In genomic region chr9:124295097-124295794, GRCh38 we compare ENCODE assay signal across 10 cellular contexts. TPM values are rescaled to one million over a fixed set of nuclear protein-coding genes. Genes with fewer than 3 reads are reported as not detected.
DNase-seq lines count a peak whose midpoint lies in the region; ATAC-seq and TF ChIP-seq lines count a peak whose summit lies in the region.
"Had no signal": no experiment of that assay in that cellular context is flagged by ENCODE, and none has a peak within 500 bp of the region (broad histone marks: within the 10 kb centered on the region; RNA-seq: fewer than 3 reads in every experiment).

No MANE protein-coding gene starts in this region.

- H3K27ac Mint-ChIP-seq in CD8-positive, alpha-beta T cell, result no peak overlapping the region
- H3K27ac Mint-ChIP-seq: activated T-cell treated with anti-CD3 and anti-CD28 coated beads, Interleukin-2, amount 50 U/mL, for 24 hours had no signal

- peaks cover 3% of the 10 kb centered on the region for H3K4me1 Mint-ChIP-seq in CD8-positive, alpha-beta T cell (ENCODE audit: low read depth)

- H3K4me3 Mint-ChIP-seq in CD8-positive, alpha-beta T cell, result no peak overlapping the region
- H3K4me3 Mint-ChIP-seq: activated T-cell treated with anti-CD3 and anti-CD28 coated beads, Interleukin-2, amount 50 U/mL, for 24 hours had no signal

- POLR2A ChIA-PET in CD8-positive, alpha-beta T cell (lab: Charles Lee), result no interaction called here

- no peaks in the 10 kb centered on the region for H3K36me3 ChIP-seq in ACC112 (ENCODE audit: insufficient read depth, low read length)
- H3K36me3 ChIP-seq in mucosa of descending colon (ENCODE audit: low read depth), result no peaks in the 10 kb centered on the region
- H3K36me3 ChIP-seq in CD8-positive, alpha-beta T cell (ENCODE audit: insufficient read depth, low read length), result no peaks in the 10 kb centered on the region

- CTCF ChIA-PET in CD8-positive, alpha-beta T cell (lab: Charles Lee), result no interaction called here

- no peaks in the 10 kb centered on the region for H3K36me3 Mint-ChIP-seq in CD8-positive, alpha-beta T cell

- H3K4me1 ChIP-seq in ACC112 (ENCODE audit: control insufficient read depth, insufficient read depth, low read length, unreplicated experiment) (peaks cover 92% of the 10 kb centered on the region), mucosa of descending colon (ENCODE audit: low read depth) (peaks cover 26% of the 10 kb centered on the region)
- H3K4me1 ChIP-seq in CD8-positive, alpha-beta T cell (ENCODE audit: insufficient read depth, low read length), result no peaks in the 10 kb centered on the region

- H3K27me3 Mint-ChIP-seq in CD8-positive, alpha-beta T cell (ENCODE audit: low read depth), result peaks cover 4% of the 10 kb centered on the region
- H3K27me3 Mint-ChIP-seq: activated T-cell treated with anti-CD3 and anti-CD28 coated beads, Interleukin-2, amount 50 U/mL, for 24 hours had no signal

- H3K27ac ChIP-seq in ACC112 (ENCODE audit: low read depth, low read length) (peak overlapping the region; percentile 5; the same call in 1 of the 2 replicates), caudate nucleus (ENCODE audit: low read depth, low read length) (peak overlapping the region; percentile 13), coronary artery (peak overlapping the region in 1 of 2 donors; percentile 25)
- H3K27ac ChIP-seq in CD8-positive, alpha-beta T cell (ENCODE audit: low read depth, low read length), result no peak overlapping the region

- peak; percentile 25 for ATAC-seq in HG03139 (IDR thresholded peaks at IDR 0.05; ENCODE audit: unreplicated experiment)
- peak; percentile 19 for ATAC-seq in mucosa of descending colon
- no peak for ATAC-seq in CD8-positive, alpha-beta T cell
- ATAC-seq in GM21576 (IDR thresholded peaks at IDR 0.05; ENCODE audit: unreplicated experiment), result no peak

- no peak overlapping the region for H2AFZ ChIP-seq in ACC112 (ENCODE audit: low read length, unreplicated experiment)

- peaks cover 97% of the 10 kb centered on the region for H3K79me2 ChIP-seq in ACC112 (ENCODE audit: control insufficient read depth, insufficient read depth, low read length, unreplicated experiment)

- H3K27me3 ChIP-seq in ACC112 (ENCODE audit: insufficient read depth, low read length), result no peaks in the 10 kb centered on the region
- no peaks in the 10 kb centered on the region for H3K27me3 ChIP-seq in CD8-positive, alpha-beta T cell (ENCODE audit: insufficient read depth, low read length)

- TF ChIP-seq CTCF in mucosa of descending colon (IDR thresholded peaks at IDR 0.05) (no peak), coronary artery (IDR thresholded peaks at IDR 0.05) (no peak)
- no peak for TF ChIP-seq CTCF in CD8-positive, alpha-beta T cell (IDR thresholded peaks at IDR 0.05)

- no peaks in the 10 kb centered on the region for H3K9me3 ChIP-seq in mucosa of descending colon
- no peaks in the 10 kb centered on the region for H3K9me3 ChIP-seq in CD8-positive, alpha-beta T cell (ENCODE audit: low read length)

- intact Hi-C loops in mucosa of descending colon (cut with DNase I, micrococcal nuclease), result no loop called here
- intact Hi-C loops in CD8-positive, alpha-beta T cell (cut with DNase I, micrococcal nuclease), result loop anchor here in 1 of 2 experiments (10.0 kb wide), 1 partner anchor 890 kb away; no protein-coding TSS in a partner anchor

- H3K9me3 Mint-ChIP-seq in CD8-positive, alpha-beta T cell, result no peaks in the 10 kb centered on the region
- H3K9me3 Mint-ChIP-seq: activated T-cell treated with anti-CD3 and anti-CD28 coated beads, Interleukin-2, amount 50 U/mL, for 24 hours had no signal

- no peak overlapping the region for H3K4me3 ChIP-seq in ACC112 (ENCODE audit: low read depth, low read length)
- H3K4me3 ChIP-seq in mucosa of descending colon, result no peak overlapping the region
- H3K4me3 ChIP-seq in CD8-positive, alpha-beta T cell (ENCODE audit: low read depth, low read length), result no peak overlapping the region
- no peak overlapping the region for H3K4me3 ChIP-seq in coronary artery

- DNase-seq in caudate nucleus (lab: John Stamatoyannopoulos, UW) (no peak), mucosa of descending colon (no peak), coronary artery (ENCODE audit: low spot score) (no peak)
- DNase-seq in CD8-positive, alpha-beta T cell, result no peak
- DNase-seq in stimulated activated naive CD4-positive, alpha-beta T cell treated with Interleukin-2 at 50 U/mL for 16 hours (lab: John Stamatoyannopoulos, UW), result no peak
- DNase-seq: activated T-cell treated with anti-CD3 and anti-CD28 coated beads, Interleukin-2, amount 50 U/mL, for 24 hours; NCI-H2171 had no signal

RNA-seq across cellular contexts. Expression of gene NEK6, which starts 37.5 kb away (rescaled TPM):
- total RNA-seq in mucosa of descending colon, result 10 to 100 TPM; 41.1 to 65.0 (median 51.8) TPM
- 1 to 10 TPM; 2.0 to 2.5 TPM for total RNA-seq in CD8-positive, alpha-beta T cell

Comparison
In these comparisons a context has a peak if more than half of its experiments do, and no peak if none do; other contexts are left out.
1. ATAC-seq: peak in HG03139 (single experiment) and mucosa of descending colon (single experiment); none in CD8-positive, alpha-beta T cell (single experiment) and GM21576 (single experiment).
2. RNA of gene NEK6, which starts 37.5 kb away (total RNA-seq): 41.1 to 65.0 TPM in mucosa of descending colon; 2.0 to 2.5 TPM in CD8-positive, alpha-beta T cell; every median in the first group is over 10 times any median in the second.